In genomic region chr6:129696028-129696418, GRCh38 we compare ENCODE assay signal across 14 cellular contexts. TPM values are rescaled to one million over a fixed set of nuclear protein-coding genes. Genes with fewer than 3 reads are reported as not detected.
A peak's percentile ranks its signal among the peaks of the same experiment; 100 is the strongest.
DNase-seq lines count a peak whose midpoint lies in the region; ATAC-seq, FAIRE-seq and TF ChIP-seq lines count a peak whose summit lies in the region.
"Had no signal": no experiment of that assay in that cellular context is flagged by ENCODE, and none has a peak within 500 bp of the region (broad histone marks: within the 10 kb centered on the region; RNA-seq: fewer than 3 reads in every experiment).

No MANE protein-coding gene starts in this region.

- H3K4me1 Mint-ChIP-seq in stimulated activated effector memory CD8-positive, alpha-beta T cell treated with anti-CD3 and anti-CD28 coated beads, Interleukin-12 subunit alpha, Interleukin-12 subunit beta, amount 100 ng/mL, for 72 hours: peaks cover 53% of the 10 kb centered on the region

- no peak for TF ChIP-seq EP300 in K562 (IDR thresholded peaks at IDR 0.05; ENCODE audit: low read length)

- no peaks in the 10 kb centered on the region for H4K20me1 ChIP-seq in K562 (replicated peaks; ENCODE audit: control insufficient read depth, insufficient read depth, low read length)

- H3K79me2 ChIP-seq in K562 (ENCODE audit: control insufficient read depth, insufficient read depth, low read length): peaks cover 100% of the 10 kb centered on the region

- in situ Hi-C loops in K562 (cut with MboI): no loop called here

- peak overlapping the region in 1 of 2 experiments; percentile 34; a peak in 2 of 4 replicates for H3K9ac ChIP-seq in K562 (ENCODE audit: insufficient read depth in 1 of 2, low read depth in 2 of 2, low read length in 2 of 2)

- POLR2A ChIA-PET in K562 (lab: Yijun Ruan, JAX): interaction anchor here (0.7 to 4.1 kb wide), 6 partner anchors 11 to 20 kb away, joined by 3 to 36 read pairs (median 4); partner anchors contain the start of gene ARHGAP18

- H3K9me3 ChIP-seq in left ventricle myocardium inferior (replicated peaks): no peaks in the 10 kb centered on the region
- no peaks in the 10 kb centered on the region for H3K9me3 ChIP-seq in right atrium auricular region
- H3K9me3 ChIP-seq in K562 (replicated peaks; ENCODE audit: control insufficient read depth, insufficient read depth, low read depth, low read length): no peaks in the 10 kb centered on the region

- no peak for TF ChIP-seq POLR2A in K562 (conservative IDR thresholded peaks at IDR 0.05)

- H3K36me3 ChIP-seq in left ventricle myocardium inferior (no peaks in the 10 kb centered on the region), right atrium auricular region (no peaks in the 10 kb centered on the region), K562 (ENCODE audit: control insufficient read depth, insufficient read depth, low read length) (no peaks in the 10 kb centered on the region; the same call in 2 of the 3 replicates)

- WGBS in K562 (ENCODE audit: insufficient coverage, low coverage, missing lambda C conversion rate): 0% methylated on average over 1 of the region's 1 CpG

- intact Hi-C loops in left ventricle myocardium inferior (cut with micrococcal nuclease): no loop called here
- intact Hi-C loops in K562 (cut with micrococcal nuclease): no loop called here

- H3K9me1 ChIP-seq in K562 (ENCODE audit: control insufficient read depth, insufficient read depth, low read length): no peaks in the 10 kb centered on the region

- H3K4me3 Mint-ChIP-seq in stimulated activated effector memory CD8-positive, alpha-beta T cell treated with anti-CD3 and anti-CD28 coated beads, Interleukin-12 subunit alpha, Interleukin-12 subunit beta, amount 100 ng/mL, for 72 hours: peak overlapping the region; percentile 19
- H3K4me3 Mint-ChIP-seq: activated B cell treated with CpG ODN at 0.5 μM for 24 hours, naive B cell had no signal

- H3K4me3 ChIP-seq in left ventricle myocardium inferior (no peak overlapping the region), right atrium auricular region (no peak overlapping the region), K562 (no peak overlapping the region)

- H3K36me3 Mint-ChIP-seq in stimulated activated effector memory CD8-positive, alpha-beta T cell treated with anti-CD3 and anti-CD28 coated beads, Interleukin-12 subunit alpha, Interleukin-12 subunit beta, amount 100 ng/mL, for 72 hours: no peaks in the 10 kb centered on the region
- H3K36me3 Mint-ChIP-seq: naive B cell had no signal

- CTCF ChIA-PET in K562 (lab: Yijun Ruan, JAX; ENCODE audit: low intra/inter-chr PET ratio): no interaction called here

- H2AFZ ChIP-seq in K562 (ENCODE audit: low read depth, low read length): peak overlapping the region; percentile 57

- FAIRE-seq in K562 (lab: Jason Lieb, UNC): no peak

- no peaks in the 10 kb centered on the region for H3K9me3 Mint-ChIP-seq in stimulated activated effector memory CD8-positive, alpha-beta T cell treated with anti-CD3 and anti-CD28 coated beads, Interleukin-12 subunit alpha, Interleukin-12 subunit beta, amount 100 ng/mL, for 72 hours
- H3K9me3 Mint-ChIP-seq: activated B cell treated with CpG ODN at 0.5 μM for 24 hours, naive B cell had no signal

- ATAC-seq in HG02938 (IDR thresholded peaks at IDR 0.05; ENCODE audit: unreplicated experiment) (peak; percentile 4), K562 (no peak), GM21825 (IDR thresholded peaks at IDR 0.05; ENCODE audit: unreplicated experiment) (no peak)
- ATAC-seq in stimulated activated effector memory CD8-positive, alpha-beta T cell treated with anti-CD3 and anti-CD28 coated beads, Interleukin-12 subunit alpha, Interleukin-12 subunit beta, amount 100 ng/mL, for 72 hours: no peak
- ATAC-seq: Right ventricle myocardium inferior had no signal

- H3K4me1 ChIP-seq in left ventricle myocardium inferior (peaks cover 32% of the 10 kb centered on the region), right atrium auricular region (peaks cover 0 to 5% of the 10 kb centered on the region in 2 donors), K562 (replicated peaks in 1 of 2; ENCODE audit: control insufficient read depth in 2 of 2, insufficient read depth in 2 of 2, low read length in 2 of 2) (peaks cover 9 to 68% of the 10 kb centered on the region in 2 experiments)

- peak overlapping the region; percentile 63 for H3K27ac ChIP-seq in left ventricle myocardium inferior (replicated peaks)
- no peak overlapping the region for H3K27ac ChIP-seq in right atrium auricular region
- peak overlapping the region; percentile 49; the same call in 2 of the 3 replicates for H3K27ac ChIP-seq in K562 (ENCODE audit: extremely low read depth, low read depth, low read length)

- DNase-seq in left ventricle myocardium inferior (no peak), right atrium auricular region (ENCODE audit: low spot score) (no peak), K562 (ENCODE audit: extremely low read depth in 1 of 4, low spot score in 3 of 4) (no peak), NCI-H526 treated with DMSO at 0.1 percent for 48 hours (lab: John Stamatoyannopoulos, UW) (no peak), NCI-H1048 (lab: John Stamatoyannopoulos, UW) (no peak)
- no peak for DNase-seq in stimulated activated effector memory CD8-positive, alpha-beta T cell treated with anti-CD3 and anti-CD28 coated beads, Interleukin-12 subunit alpha, Interleukin-12 subunit beta, amount 100 ng/mL, for 72 hours (ENCODE audit: low spot score in 2 of 2)
- DNase-seq: activated B cell treated with CpG ODN at 0.5 μM for 24 hours; activated gamma-delta T cell; GF-D8; naive B cell; stimulated activated CD8-positive, alpha-beta memory T cell treated with anti-CD3 and anti-CD28 coated beads, Interleukin-4, amount 100 ng/mL, for 48 hours had no signal

- no peaks in the 10 kb centered on the region for H3K27me3 ChIP-seq in left ventricle myocardium inferior (ENCODE audit: low read depth)
- H3K27me3 ChIP-seq in right atrium auricular region: no peaks in the 10 kb centered on the region
- no peaks in the 10 kb centered on the region for H3K27me3 ChIP-seq in K562 (ENCODE audit: control insufficient read depth in 2 of 2, insufficient read depth in 2 of 2, low read length in 2 of 2)

- TF ChIP-seq CTCF in left ventricle myocardium inferior (IDR thresholded peaks at IDR 0.05; ENCODE audit: borderline replicate concordance): no peak
- TF ChIP-seq CTCF in right atrium auricular region (IDR thresholded peaks at IDR 0.05): no peak
- TF ChIP-seq CTCF in K562 (IDR thresholded peaks at IDR 0.05 in 2 of 3, conservative IDR thresholded peaks at IDR 0.05 in 1 of 3; ENCODE audit: insufficient read depth in 2 of 3, low read depth in 1 of 3, low read length in 3 of 3): no peak

- no peak overlapping the region for H3K27ac Mint-ChIP-seq in stimulated activated effector memory CD8-positive, alpha-beta T cell treated with anti-CD3 and anti-CD28 coated beads, Interleukin-12 subunit alpha, Interleukin-12 subunit beta, amount 100 ng/mL, for 72 hours
- H3K27ac Mint-ChIP-seq: activated B cell treated with CpG ODN at 0.5 μM for 24 hours had no signal

- peak overlapping the region; percentile 56 for H3K4me2 ChIP-seq in K562 (ENCODE audit: insufficient read depth, low read length)

- TF ChIP-seq RAD21 in K562 (CRISPR knock-in tag; conservative IDR thresholded peaks at IDR 0.05 in 1 of 2, IDR thresholded peaks at IDR 0.05 in 1 of 2): no peak

- no TSS peak for BruUV-seq in K562 (replicated peaks; lab: Mats Ljungman, UMichigan)

TF ChIP-seq in K562, 482 proteins besides CTCF, POLR2A, EP300 and RAD21:
- TF ChIP-seq PCBP2 (IDR thresholded peaks at IDR 0.05; ENCODE audit: low read depth, low read length, poor library complexity, severe bottlenecking) (no peak), HSF4 (CRISPR knock-in tag; IDR thresholded peaks at IDR 0.05; ENCODE audit: borderline replicate concordance) (no peak), WHSC1 (IDR thresholded peaks at IDR 0.05; ENCODE audit: low read length) (no peak), LARP7 (IDR thresholded peaks at IDR 0.05) (no peak), MEIS2 (IDR thresholded peaks at IDR 0.05; ENCODE audit: partially characterized antibody) (peak; percentile 31)

RNA-seq across cellular contexts. Expression of gene ARHGAP18, which starts 14.0 kb away (rescaled TPM):
- 5.6 TPM for total RNA-seq in left ventricle myocardium inferior
- total RNA-seq in right atrium auricular region: 10 to 100 TPM in 1 of 2 donors, 1 to 10 TPM in 1; 7.1 to 11.2 TPM
- total RNA-seq in K562 (2011; cell fraction: chromatin; rRNA removed; ENCODE audit: low replicate concordance): 15.1 and 38.1 TPM in 2 replicates
- 9.8 and 11.2 TPM in 2 replicates for total RNA-seq in K562 (2011; cell fraction: nucleolus; rRNA removed)
- 14.4 and 21.6 TPM in 2 replicates for total RNA-seq in K562 (2011; cell fraction: nucleoplasm; rRNA removed)
- 15.5 and 16.2 TPM in 2 replicates for total RNA-seq in K562 (2014; rRNA removed)
- 29.7 and 33.9 TPM in 2 replicates for total RNA-seq in K562 (2014; rRNA removed; fragmentation: Illumina TruSeq; extraction: Trizol)
- 21.6 and 24.3 TPM in 2 replicates for total RNA-seq in K562 (2015; rRNA removed; fragmentation: Illumina TruSeq; extraction: Trizol)
- 18.4 and 21.1 TPM in 2 replicates for total RNA-seq in K562 (2021)
- polyA plus RNA-seq in K562 (2011; rRNA removed): 25.6 and 25.8 TPM in 2 replicates
- polyA plus RNA-seq in K562 (2011; cell fraction: cytosol; rRNA removed): 4.0 and 10.9 TPM in 2 replicates
- 7.1 and 10.8 TPM in 2 replicates for polyA plus RNA-seq in K562 (2011; cell fraction: nucleus; rRNA removed)
- polyA plus RNA-seq in K562 (2012): 14.6 and 19.2 TPM in 2 replicates
- polyA plus RNA-seq in K562 (2014; fragmentation: Illumina TruSeq; extraction: Trizol): 20.2 and 22.0 TPM in 2 replicates
- polyA plus RNA-seq in K562 (2014; fragmentation: Nextera tagmentation; extraction: Ambion mirVana): 10 to 100 TPM; 17.8 to 19.0 TPM
- 11.8 and 13.3 TPM in 2 replicates for polyA plus RNA-seq in K562 (2014; rRNA removed)
- 38.4 and 50.9 TPM in 2 replicates for polyA minus RNA-seq in K562 (2011; rRNA and poly(A)+ RNA removed)
- polyA minus RNA-seq in K562 (2011; cell fraction: cytosol; rRNA and poly(A)+ RNA removed): 16.6 and 20.7 TPM in 2 replicates
- polyA minus RNA-seq in K562 (2011; cell fraction: nucleus; rRNA and poly(A)+ RNA removed): 13.2 and 34.0 TPM in 2 replicates

Comparison
In these comparisons a context has a peak if more than half of its experiments do, and no peak if none do; other contexts are left out.
1. H3K27ac ChIP-seq: peak in left ventricle myocardium inferior (single experiment) and K562 (single experiment); none in right atrium auricular region (0 of 2).